ENCODE assay signal across 8 cellular contexts in genomic region chr18:50203801-50204604, GRCh38. TPM values are rescaled to one million over a fixed set of nuclear protein-coding genes. Genes with fewer than 3 reads are reported as not detected.
DNase-seq lines count a peak whose midpoint lies in the region; ATAC-seq and TF ChIP-seq lines count a peak whose summit lies in the region.

No MANE protein-coding gene starts in this region.

- H2AFZ ChIP-seq in hepatocyte: peak overlapping the region; percentile 28

- ATAC-seq in GM21576 (IDR thresholded peaks at IDR 0.05; ENCODE audit: unreplicated experiment): no peak
- no peak for ATAC-seq in GM19023 (IDR thresholded peaks at IDR 0.05; ENCODE audit: unreplicated experiment)

- H3K27me3 ChIP-seq in hepatocyte (no peaks in the 10 kb centered on the region), skeletal muscle tissue (ENCODE audit: control insufficient read depth in 3 of 3, insufficient read depth in 3 of 3, low read length in 3 of 3) (peaks cover 13 to 23% (median 19%) of the 10 kb centered on the region in 3 donors)

- H3K4me3 ChIP-seq in hepatocyte: no peak overlapping the region
- peak overlapping the region in 2 of 3 donors; percentile 7 to 29 for H3K4me3 ChIP-seq in skeletal muscle tissue (ENCODE audit: low read length in 3 of 3)

- H3K9me3 ChIP-seq in hepatocyte (ENCODE audit: low read depth) (no peaks in the 10 kb centered on the region), skeletal muscle tissue (ENCODE audit: control insufficient read depth in 3 of 3, low read length in 3 of 3) (peaks cover 0 to 5% (median 0%) of the 10 kb centered on the region in 3 donors)

- CTCF ChIA-PET in GM10248 (lab: Yijun Ruan, JAX): interaction anchor here (0.9 to 8.3 kb wide), 21 partner anchors 9 to 1530 kb away, joined by 3 to 60 read pairs (median 3); partner anchors contain the start of gene MYO5B

- H3K4me2 ChIP-seq in hepatocyte: peak overlapping the region; percentile 69

- H3K27ac ChIP-seq in hepatocyte: no peak overlapping the region
- no peak overlapping the region for H3K27ac ChIP-seq in skeletal muscle tissue (ENCODE audit: low read depth, low read length)

- H3K79me2 ChIP-seq in hepatocyte: no peaks in the 10 kb centered on the region

- 28% methylated on average over 24 of the region's 24 CpGs for WGBS in hepatocyte (ENCODE audit: low lambda C conversion rate, missing lambda C conversion rate)

- peak; percentile 42 for DNase-seq in 8988T
- peak; percentile 51 for DNase-seq in GM10248 (ENCODE audit: extremely low spot score)
- peak; percentile 44 for DNase-seq in NCI-H2029 treated with DMSO at 0.1 percent for 48 hours (lab: John Stamatoyannopoulos, UW)
- peak; percentile 23 for DNase-seq in amniotic epithelial cell (ENCODE audit: low read depth)
- DNase-seq in hepatocyte (ENCODE audit: low spot score): peak; percentile 83

- TF ChIP-seq CTCF in GM10248 (IDR thresholded peaks at IDR 0.05; ENCODE audit: control extremely low read depth, extremely low read depth, low read depth, missing control alignments): peak; percentile 46
- peak; percentile 78 for TF ChIP-seq CTCF in hepatocyte (IDR thresholded peaks at IDR 0.05; ENCODE audit: poor library complexity)

- no peaks in the 10 kb centered on the region for H3K9me2 ChIP-seq in hepatocyte (replicated peaks; ENCODE audit: insufficient read depth)

- H3K4me1 ChIP-seq in hepatocyte (ENCODE audit: insufficient read depth) (no peaks in the 10 kb centered on the region), skeletal muscle tissue (ENCODE audit: control insufficient read depth in 3 of 3, insufficient read depth in 3 of 3, low read length in 3 of 3) (peaks cover 0 to 4% (median 2%) of the 10 kb centered on the region in 3 donors)

- POLR2A ChIA-PET in GM10248 (lab: Yijun Ruan, JAX): no interaction called here

- peak overlapping the region in 1 of 3 donors; percentile 36 for H3K9ac ChIP-seq in skeletal muscle tissue (ENCODE audit: low read depth in 1 of 3, low read length in 3 of 3)

- H3K36me3 ChIP-seq in hepatocyte (replicated peaks; ENCODE audit: insufficient read depth, low read depth) (no peaks in the 10 kb centered on the region), skeletal muscle tissue (ENCODE audit: control insufficient read depth in 3 of 3, insufficient read depth in 3 of 3, low read length in 3 of 3) (no peaks in the 10 kb centered on the region)

- no peaks in the 10 kb centered on the region for H4K20me1 ChIP-seq in hepatocyte (ENCODE audit: insufficient read depth, poor library complexity, severe bottlenecking)

RNA-seq across cellular contexts. Expression of gene MYO5B, which starts 9.1 kb away (rescaled TPM):
- 41.9 and 43.3 TPM in 2 replicates for total RNA-seq in hepatocyte
- polyA plus RNA-seq in hepatocyte: 20.3 and 21.3 TPM in 2 replicates
- total RNA-seq in skeletal muscle tissue: 0.52 TPM

Comparison
In these comparisons a context has a peak if more than half of its experiments do, and no peak if none do; other contexts are left out.
1. DNase-seq: peak in every context shown above with its lines; median percentile 83 in hepatocyte; 51 in GM10248; 44 in NCI-H2029 treated with DMSO at 0.1 percent for 48 hours; 42 in 8988T; 23 in amniotic epithelial cell.
2. RNA of gene MYO5B, which starts 9.1 kb away (total RNA-seq): 41.9 to 43.3 TPM in hepatocyte; 0.52 TPM in skeletal muscle tissue (single experiment); every median in the first group is over 10 times any median in the second.